Comparison of ENCODE assay signal across 17 cellular contexts in genomic region chr18:5180254-5180653, GRCh38. TPM values are rescaled to one million over a fixed set of nuclear protein-coding genes. Genes with fewer than 3 reads are reported as not detected.
A peak's percentile ranks its signal among the peaks of the same experiment; 100 is the strongest.
DNase-seq lines count a peak whose midpoint lies in the region; ATAC-seq and FAIRE-seq lines count a peak whose summit lies in the region.
"Had no signal": no experiment of that assay in that cellular context is flagged by ENCODE, and none has a peak within 500 bp of the region (broad histone marks: within the 10 kb centered on the region; RNA-seq: fewer than 3 reads in every experiment).

No MANE protein-coding gene starts in this region.

- H3K9me3 ChIP-seq in small intestine (ENCODE audit: control insufficient read depth, low read depth) = no peaks in the 10 kb centered on the region
- H3K9me3 ChIP-seq: BLaER1, HAP-1 had no signal

- ATAC-seq in HG02885 (IDR thresholded peaks at IDR 0.05; ENCODE audit: poor library complexity, unreplicated experiment) (no peak), GM19452 (IDR thresholded peaks at IDR 0.05; ENCODE audit: unreplicated experiment) (no peak)

- no peak for FAIRE-seq in small intestine (lab: Jason Lieb, UNC)

- H3K27me3 ChIP-seq in small intestine (ENCODE audit: control insufficient read depth in 2 of 2, insufficient read depth in 2 of 2, low read length in 2 of 2) = peaks cover 0 to 2% of the 10 kb centered on the region in 2 donors
- H3K27me3 ChIP-seq: BLaER1 had no signal

- DNase-seq in COLO668 (lab: John Stamatoyannopoulos, UW; ENCODE audit: unreplicated experiment) = peak; percentile 27
- peak; percentile 99 for DNase-seq in DMS53 treated with DMSO at 0.1 percent for 48 hours (lab: John Stamatoyannopoulos, UW; ENCODE audit: unreplicated experiment)
- peak; percentile 3 for DNase-seq in SW480 (ENCODE audit: low spot score)
- peak; percentile 9 for DNase-seq in small intestine
- DNase-seq in DMS79 (lab: John Stamatoyannopoulos, UW) = no peak
- DNase-seq: 8988T; CD4-positive, alpha-beta memory T cell; DMS 273 treated with DMSO at 0.1 percent for 48 hours; DMS79 treated with DMSO at 0.1 percent for 48 hours; GF-D8; KG1 had no signal

- H3K4me3 ChIP-seq in small intestine (ENCODE audit: low read depth in 1 of 2, low read length in 2 of 2) = no peak overlapping the region
- H3K4me3 ChIP-seq: BLaER1, HAP-1 had no signal

- no peaks in the 10 kb centered on the region for H3K36me3 ChIP-seq in small intestine (ENCODE audit: control insufficient read depth in 2 of 2, insufficient read depth in 2 of 2, low read length in 2 of 2)
- H3K36me3 ChIP-seq: BLaER1, HAP-1 had no signal

- H3K27ac ChIP-seq in small intestine (ENCODE audit: low read depth in 1 of 2, low read length in 1 of 2) = no peak overlapping the region
- H3K27ac ChIP-seq: BLaER1 had no signal

- H3K4me1 ChIP-seq in small intestine (ENCODE audit: control insufficient read depth in 2 of 2, insufficient read depth in 1 of 2, low read depth in 1 of 2, low read length in 1 of 2) = no peaks in the 10 kb centered on the region
- H3K4me1 ChIP-seq: HAP-1 had no signal

- 13 to 57% (median 41%) methylated on average over 3 of the region's 3 CpGs for WGBS in small intestine, 3 donors

RNA-seq across cellular contexts. Expression of gene AKAIN1, which starts 16.8 kb away (rescaled TPM):
- polyA plus RNA-seq in small intestine = under 1 TPM in 1 of 3 donors, not detected in 2; 0.22 TPM
- polyA plus RNA-seq: AG04450; CD14-positive monocyte; CD4-positive, alpha-beta memory T cell had no signal
